In genomic region chr6:26421259-26422144, GRCh38 we compare ENCODE assay signal across 8 cellular contexts. TPM values are rescaled to one million over a fixed set of nuclear protein-coding genes. Genes with fewer than 3 reads are reported as not detected.
DNase-seq lines count a peak whose midpoint lies in the region; ATAC-seq and TF ChIP-seq lines count a peak whose summit lies in the region.

No MANE protein-coding gene starts in this region.

- DNase-seq in ELF-1 (ENCODE audit: low read depth, low spot score) (peak; percentile 87), activated T-helper 1 cell treated with Interleukin-2 at 50 U/mL for 16 hours (ENCODE audit: low read depth) (peak; percentile 15), fibroblast of peridontal ligament (ENCODE audit: extremely low read depth) (peak; percentile 96), tibial nerve (ENCODE audit: low spot score in 2 of 2) (peak; percentile 47 to 83)
- peak; percentile 78 for DNase-seq in Jurkat, Clone E6-1 (ENCODE audit: low read depth, low spot score)

- TF ChIP-seq CTCF in tibial nerve (IDR thresholded peaks at IDR 0.05) = peak in 1 of 5 experiments; percentile 5

- peak; percentile 85 for ATAC-seq in GM21786 (IDR thresholded peaks at IDR 0.05; ENCODE audit: unreplicated experiment)

- 0 to 2% methylated on average over 31 of the region's 31 CpGs for WGBS in tibial nerve, 2 donors

- peak in 1 of 2 donors; percentile 68 for TF ChIP-seq POLR2A in tibial nerve (IDR thresholded peaks at IDR 0.05)

- H3K4me3 ChIP-seq in Jurkat, Clone E6-1 (ENCODE audit: low read length) = peak overlapping the region; percentile 88
- peak overlapping the region; percentile 91 to 99 for H3K4me3 ChIP-seq in muscle layer of duodenum (ENCODE audit: low read depth in 1 of 2, low read length in 2 of 2)
- peak overlapping the region; percentile 59 to 88 (median 72) for H3K4me3 ChIP-seq in tibial nerve

- H3K36me3 ChIP-seq in muscle layer of duodenum (ENCODE audit: control insufficient read depth in 1 of 2, insufficient read depth in 2 of 2, low read length in 2 of 2) (no peaks in the 10 kb centered on the region), tibial nerve (peaks cover 0 to 9% (median 0%) of the 10 kb centered on the region in 3 donors)

- H3K9me3 ChIP-seq in muscle layer of duodenum (ENCODE audit: control insufficient read depth in 1 of 2, low read length in 2 of 2) (no peaks in the 10 kb centered on the region), tibial nerve (no peaks in the 10 kb centered on the region)

- TF ChIP-seq EP300 in tibial nerve (IDR thresholded peaks at IDR 0.05) = peak in 1 of 2 donors; percentile 76

- H3K27me3 ChIP-seq in muscle layer of duodenum (ENCODE audit: low read depth, low read length) = no peaks in the 10 kb centered on the region
- H3K27me3 ChIP-seq in tibial nerve = no peaks in the 10 kb centered on the region

- H3K4me1 ChIP-seq in muscle layer of duodenum (ENCODE audit: control insufficient read depth in 1 of 2, insufficient read depth in 2 of 2, low read length in 2 of 2) = peaks cover 4 to 15% of the 10 kb centered on the region in 2 donors
- H3K4me1 ChIP-seq in tibial nerve = peaks cover 0 to 46% (median 11%) of the 10 kb centered on the region in 4 donors

- H3K27ac ChIP-seq in muscle layer of duodenum (ENCODE audit: low read length) (peak overlapping the region; percentile 97), tibial nerve (peak overlapping the region; percentile 83 to 94 (median 90))

TF ChIP-seq in PFSK-1, 5 proteins besides CTCF, POLR2A, EP300 and RAD21:
- TF ChIP-seq TAF1 (IDR thresholded peaks at IDR 0.05; ENCODE audit: borderline replicate concordance, insufficient read depth, low read length) (no peak), POLR2AphosphoS5 (IDR thresholded peaks at IDR 0.05; ENCODE audit: low read depth, low read length) (peak; percentile 74; the same call in 1 of the 2 replicates), SIN3A (IDR thresholded peaks at IDR 0.05; ENCODE audit: borderline replicate concordance, insufficient read depth, low read length) (0 out of 2 replicates have a peak, but pooled peaks have one; percentile 7), FOXP2 (optimal IDR thresholded peaks at IDR 0.05; ENCODE audit: borderline replicate concordance, extremely low read depth, extremely low read length, insufficient read depth) (no peak), REST (IDR thresholded peaks at IDR 0.05; ENCODE audit: insufficient read depth in 1 of 2, low read depth in 2 of 2, low read length in 2 of 2) (0 out of 4 replicates have a peak, but pooled peaks of 1 of the 2 experiments have one; percentile 29)

RNA-seq across cellular contexts. Expression of gene BTN3A3, which starts 18.8 kb away (rescaled TPM):
- 13.9 TPM for polyA plus RNA-seq in Jurkat, Clone E6-1 (2012; ENCODE audit: insufficient read depth, insufficient read length)
- polyA plus RNA-seq in PFSK-1 (2012; ENCODE audit: insufficient read length, low read depth) = 3.5 TPM
- total RNA-seq in tibial nerve = 10 to 100 TPM in 3 of 4 donors, 1 to 10 TPM in 1; 9.4 to 27.8 (median 14.0) TPM

RNA-seq across cellular contexts. Expression of gene BTN3A1, which starts 19.4 kb away (rescaled TPM):
- polyA plus RNA-seq in Jurkat, Clone E6-1 (2012; ENCODE audit: insufficient read depth, insufficient read length) = 29.3 TPM
- polyA plus RNA-seq in PFSK-1 (2012; ENCODE audit: insufficient read length, low read depth) = 3.3 TPM
- 10 to 100 TPM; 12.3 to 29.3 (median 16.6) TPM for total RNA-seq in tibial nerve

RNA-seq across cellular contexts. Expression of gene BTN2A1, which starts 36.3 kb away (rescaled TPM):
- 29.9 TPM for polyA plus RNA-seq in Jurkat, Clone E6-1 (2012; ENCODE audit: insufficient read depth, insufficient read length)
- 28.3 TPM for polyA plus RNA-seq in PFSK-1 (2012; ENCODE audit: insufficient read length, low read depth)
- total RNA-seq in tibial nerve = 10 to 100 TPM; 15.7 to 29.0 (median 17.1) TPM

RNA-seq across cellular contexts. Expression of gene BTN2A2, which starts 38.6 kb away (rescaled TPM):
- 12.2 TPM for polyA plus RNA-seq in Jurkat, Clone E6-1 (2012; ENCODE audit: insufficient read depth, insufficient read length)
- polyA plus RNA-seq in PFSK-1 (2012; ENCODE audit: insufficient read length, low read depth) = 7.9 TPM
- 10 to 100 TPM in 3 of 4 donors, 1 to 10 TPM in 1; 6.7 to 20.7 (median 14.5) TPM for total RNA-seq in tibial nerve

RNA-seq across cellular contexts. Expression of gene BTN3A2, which starts 56.5 kb away (rescaled TPM):
- 37.9 TPM for polyA plus RNA-seq in Jurkat, Clone E6-1 (2012; ENCODE audit: insufficient read depth, insufficient read length)
- 5.4 TPM for polyA plus RNA-seq in PFSK-1 (2012; ENCODE audit: insufficient read length, low read depth)
- total RNA-seq in tibial nerve = 10 to 100 TPM in 3 of 4 donors, 1 to 10 TPM in 1; 8.4 to 14.0 (median 12.1) TPM

Comparison
In these comparisons a context has a peak if more than half of its experiments do, and no peak if none do; other contexts are left out.
1. Peak in every context shown above with its lines: DNase-seq, ATAC-seq, H3K4me3 ChIP-seq and H3K27ac ChIP-seq.
2. DNase-seq: peak in every context shown above with its lines; median percentile 96 in fibroblast of peridontal ligament; 87 in ELF-1; 78 in Jurkat, Clone E6-1; 65 in tibial nerve; 15 in activated T-helper 1 cell treated with Interleukin-2 at 50 U/mL for 16 hours.